1 cellular context compared by ENCODE assay signal in the genomic region with DNA sequence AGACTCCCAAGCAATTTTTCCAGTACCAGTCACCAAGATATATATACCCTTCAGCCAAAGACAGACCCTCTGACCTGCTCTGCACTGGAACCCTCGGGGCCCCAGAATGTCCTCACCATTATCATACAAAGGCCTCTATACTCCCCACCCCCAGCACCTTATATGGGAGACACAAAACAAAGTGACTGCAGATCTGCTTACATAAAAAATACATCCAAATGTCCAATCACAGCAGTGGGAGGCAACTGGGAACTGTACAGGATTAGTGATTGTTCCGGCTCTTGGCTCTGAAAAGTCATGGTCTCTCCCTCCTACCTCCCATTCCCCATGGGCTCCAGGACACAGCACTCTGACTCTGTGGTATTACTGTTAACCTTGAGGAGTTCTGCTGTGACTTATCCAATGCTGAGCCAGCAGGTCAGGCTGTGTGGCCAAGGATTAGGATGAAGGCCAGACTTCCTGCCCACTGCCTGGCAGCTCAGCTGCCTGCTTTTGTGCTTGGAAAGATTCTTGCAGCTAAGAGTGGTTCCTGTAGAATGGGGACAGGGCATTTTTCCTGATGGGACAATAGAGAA.
A peak's percentile ranks its signal among the peaks of the same experiment; 100 is the strongest.
TF ChIP-seq lines count a peak whose summit lies in the region.

No MANE protein-coding gene starts in this region.

TF ChIP-seq in HepG2, 621 proteins besides CTCF, POLR2A, EP300 and RAD21:
- no peak for TF ChIP-seq ETS1 (CRISPR knock-in tag; IDR thresholded peaks at IDR 0.05)
- TF ChIP-seq ZNF24 (IDR thresholded peaks at IDR 0.05): no peak
- TF ChIP-seq, protein P1, sequence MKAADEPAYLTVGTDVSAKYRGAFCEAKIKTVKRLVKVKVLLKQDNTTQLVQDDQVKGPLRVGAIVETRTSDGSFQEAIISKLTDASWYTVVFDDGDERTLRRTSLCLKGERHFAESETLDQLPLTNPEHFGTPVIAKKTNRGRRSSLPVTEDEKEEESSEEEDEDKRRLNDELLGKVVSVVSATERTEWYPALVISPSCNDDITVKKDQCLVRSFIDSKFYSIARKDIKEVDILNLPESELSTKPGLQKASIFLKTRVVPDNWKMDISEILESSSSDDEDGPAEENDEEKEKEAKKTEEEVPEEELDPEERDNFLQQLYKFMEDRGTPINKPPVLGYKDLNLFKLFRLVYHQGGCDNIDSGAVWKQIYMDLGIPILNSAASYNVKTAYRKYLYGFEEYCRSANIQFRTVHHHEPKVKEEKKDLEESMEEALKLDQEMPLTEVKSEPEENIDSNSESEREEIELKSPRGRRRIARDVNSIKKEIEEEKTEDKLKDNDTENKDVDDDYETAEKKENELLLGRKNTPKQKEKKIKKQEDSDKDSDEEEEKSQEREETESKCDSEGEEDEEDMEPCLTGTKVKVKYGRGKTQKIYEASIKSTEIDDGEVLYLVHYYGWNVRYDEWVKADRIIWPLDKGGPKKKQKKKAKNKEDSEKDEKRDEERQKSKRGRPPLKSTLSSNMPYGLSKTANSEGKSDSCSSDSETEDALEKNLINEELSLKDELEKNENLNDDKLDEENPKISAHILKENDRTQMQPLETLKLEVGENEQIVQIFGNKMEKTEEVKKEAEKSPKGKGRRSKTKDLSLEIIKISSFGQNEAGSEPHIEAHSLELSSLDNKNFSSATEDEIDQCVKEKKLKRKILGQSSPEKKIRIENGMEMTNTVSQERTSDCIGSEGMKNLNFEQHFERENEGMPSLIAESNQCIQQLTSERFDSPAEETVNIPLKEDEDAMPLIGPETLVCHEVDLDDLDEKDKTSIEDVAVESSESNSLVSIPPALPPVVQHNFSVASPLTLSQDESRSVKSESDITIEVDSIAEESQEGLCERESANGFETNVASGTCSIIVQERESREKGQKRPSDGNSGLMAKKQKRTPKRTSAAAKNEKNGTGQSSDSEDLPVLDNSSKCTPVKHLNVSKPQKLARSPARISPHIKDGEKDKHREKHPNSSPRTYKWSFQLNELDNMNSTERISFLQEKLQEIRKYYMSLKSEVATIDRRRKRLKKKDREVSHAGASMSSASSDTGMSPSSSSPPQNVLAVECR (CRISPR knock-in tag; IDR thresholded peaks at IDR 0.05; ENCODE audit: borderline replicate concordance): no peak
- no peak for TF ChIP-seq ZBTB8A (CRISPR knock-in tag; IDR thresholded peaks at IDR 0.05; ENCODE audit: borderline replicate concordance, low read depth)
- TF ChIP-seq, protein P2, sequence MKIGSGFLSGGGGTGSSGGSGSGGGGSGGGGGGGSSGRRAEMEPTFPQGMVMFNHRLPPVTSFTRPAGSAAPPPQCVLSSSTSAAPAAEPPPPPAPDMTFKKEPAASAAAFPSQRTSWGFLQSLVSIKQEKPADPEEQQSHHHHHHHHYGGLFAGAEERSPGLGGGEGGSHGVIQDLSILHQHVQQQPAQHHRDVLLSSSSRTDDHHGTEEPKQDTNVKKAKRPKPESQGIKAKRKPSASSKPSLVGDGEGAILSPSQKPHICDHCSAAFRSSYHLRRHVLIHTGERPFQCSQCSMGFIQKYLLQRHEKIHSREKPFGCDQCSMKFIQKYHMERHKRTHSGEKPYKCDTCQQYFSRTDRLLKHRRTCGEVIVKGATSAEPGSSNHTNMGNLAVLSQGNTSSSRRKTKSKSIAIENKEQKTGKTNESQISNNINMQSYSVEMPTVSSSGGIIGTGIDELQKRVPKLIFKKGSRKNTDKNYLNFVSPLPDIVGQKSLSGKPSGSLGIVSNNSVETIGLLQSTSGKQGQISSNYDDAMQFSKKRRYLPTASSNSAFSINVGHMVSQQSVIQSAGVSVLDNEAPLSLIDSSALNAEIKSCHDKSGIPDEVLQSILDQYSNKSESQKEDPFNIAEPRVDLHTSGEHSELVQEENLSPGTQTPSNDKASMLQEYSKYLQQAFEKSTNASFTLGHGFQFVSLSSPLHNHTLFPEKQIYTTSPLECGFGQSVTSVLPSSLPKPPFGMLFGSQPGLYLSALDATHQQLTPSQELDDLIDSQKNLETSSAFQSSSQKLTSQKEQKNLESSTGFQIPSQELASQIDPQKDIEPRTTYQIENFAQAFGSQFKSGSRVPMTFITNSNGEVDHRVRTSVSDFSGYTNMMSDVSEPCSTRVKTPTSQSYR (CRISPR knock-in tag; IDR thresholded peaks at IDR 0.05; ENCODE audit: borderline replicate concordance): no peak
- no peak for TF ChIP-seq ESRRA (CRISPR knock-in tag; IDR thresholded peaks at IDR 0.05; ENCODE audit: low read depth)
- no peak for TF ChIP-seq ZNF777 (CRISPR knock-in tag; IDR thresholded peaks at IDR 0.05)
- TF ChIP-seq NFE2 (CRISPR knock-in tag; IDR thresholded peaks at IDR 0.05): no peak
- TF ChIP-seq, protein P3, sequence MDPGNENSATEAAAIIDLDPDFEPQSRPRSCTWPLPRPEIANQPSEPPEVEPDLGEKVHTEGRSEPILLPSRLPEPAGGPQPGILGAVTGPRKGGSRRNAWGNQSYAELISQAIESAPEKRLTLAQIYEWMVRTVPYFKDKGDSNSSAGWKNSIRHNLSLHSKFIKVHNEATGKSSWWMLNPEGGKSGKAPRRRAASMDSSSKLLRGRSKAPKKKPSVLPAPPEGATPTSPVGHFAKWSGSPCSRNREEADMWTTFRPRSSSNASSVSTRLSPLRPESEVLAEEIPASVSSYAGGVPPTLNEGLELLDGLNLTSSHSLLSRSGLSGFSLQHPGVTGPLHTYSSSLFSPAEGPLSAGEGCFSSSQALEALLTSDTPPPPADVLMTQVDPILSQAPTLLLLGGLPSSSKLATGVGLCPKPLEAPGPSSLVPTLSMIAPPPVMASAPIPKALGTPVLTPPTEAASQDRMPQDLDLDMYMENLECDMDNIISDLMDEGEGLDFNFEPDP (CRISPR knock-in tag; conservative IDR thresholded peaks at IDR 0.05): no peak
- TF ChIP-seq ZNF7 (CRISPR knock-in tag; IDR thresholded peaks at IDR 0.05): 0 out of 2 replicates have a peak, but pooled peaks have one; percentile 26
- no peak for TF ChIP-seq ZKSCAN8 (CRISPR knock-in tag; IDR thresholded peaks at IDR 0.05; ENCODE audit: borderline replicate concordance)
- TF ChIP-seq ZKSCAN5 (CRISPR knock-in tag; IDR thresholded peaks at IDR 0.05): no peak
- no peak for TF ChIP-seq ZNF256 (CRISPR knock-in tag; conservative IDR thresholded peaks at IDR 0.05)
- no peak for TF ChIP-seq ZBTB20 (CRISPR knock-in tag; IDR thresholded peaks at IDR 0.05; ENCODE audit: borderline replicate concordance, low read depth)
- TF ChIP-seq RCOR2 (CRISPR knock-in tag; IDR thresholded peaks at IDR 0.05): no peak
- no peak for TF ChIP-seq ZNF468 (CRISPR knock-in tag; IDR thresholded peaks at IDR 0.05)
- TF ChIP-seq ZNF883 (CRISPR knock-in tag; IDR thresholded peaks at IDR 0.05; ENCODE audit: not compliant biosample characterization): no peak
- peak in 1 of 2 experiments; percentile 35; a peak in 1 of 4 replicates for TF ChIP-seq MAFK (conservative IDR thresholded peaks at IDR 0.05 in 1 of 2, IDR thresholded peaks at IDR 0.05 in 1 of 2; ENCODE audit: low read length in 2 of 2)
- TF ChIP-seq ZNF17 (CRISPR knock-in tag; IDR thresholded peaks at IDR 0.05): no peak
- no peak for TF ChIP-seq ARID2 (CRISPR knock-in tag; IDR thresholded peaks at IDR 0.05; ENCODE audit: borderline replicate concordance)
- no peak for TF ChIP-seq ZNF746 (CRISPR knock-in tag; IDR thresholded peaks at IDR 0.05)
- TF ChIP-seq, protein P4, sequence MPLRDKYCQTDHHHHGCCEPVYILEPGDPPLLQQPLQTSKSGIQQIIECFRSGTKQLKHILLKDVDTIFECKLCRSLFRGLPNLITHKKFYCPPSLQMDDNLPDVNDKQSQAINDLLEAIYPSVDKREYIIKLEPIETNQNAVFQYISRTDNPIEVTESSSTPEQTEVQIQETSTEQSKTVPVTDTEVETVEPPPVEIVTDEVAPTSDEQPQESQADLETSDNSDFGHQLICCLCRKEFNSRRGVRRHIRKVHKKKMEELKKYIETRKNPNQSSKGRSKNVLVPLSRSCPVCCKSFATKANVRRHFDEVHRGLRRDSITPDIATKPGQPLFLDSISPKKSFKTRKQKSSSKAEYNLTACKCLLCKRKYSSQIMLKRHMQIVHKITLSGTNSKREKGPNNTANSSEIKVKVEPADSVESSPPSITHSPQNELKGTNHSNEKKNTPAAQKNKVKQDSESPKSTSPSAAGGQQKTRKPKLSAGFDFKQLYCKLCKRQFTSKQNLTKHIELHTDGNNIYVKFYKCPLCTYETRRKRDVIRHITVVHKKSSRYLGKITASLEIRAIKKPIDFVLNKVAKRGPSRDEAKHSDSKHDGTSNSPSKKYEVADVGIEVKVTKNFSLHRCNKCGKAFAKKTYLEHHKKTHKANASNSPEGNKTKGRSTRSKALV (CRISPR knock-in tag; IDR thresholded peaks at IDR 0.05): no peak
- TF ChIP-seq NFKBIZ (CRISPR knock-in tag; IDR thresholded peaks at IDR 0.05): no peak
- TF ChIP-seq HOXA7 (CRISPR knock-in tag; IDR thresholded peaks at IDR 0.05): no peak
- 0 out of 2 replicates have a peak, but pooled peaks have one; percentile 15 for TF ChIP-seq MAFF (IDR thresholded peaks at IDR 0.05; ENCODE audit: low read depth, low read length)
- TF ChIP-seq CHD2 (IDR thresholded peaks at IDR 0.05; ENCODE audit: low read depth, low read length): peak; percentile 31; the same call in 1 of the 2 replicates
- TF ChIP-seq NKX3-1 (CRISPR knock-in tag; IDR thresholded peaks at IDR 0.05): no peak
- no peak for TF ChIP-seq ZBTB26 (CRISPR knock-in tag; IDR thresholded peaks at IDR 0.05; ENCODE audit: borderline replicate concordance)
- TF ChIP-seq RARA (CRISPR knock-in tag; IDR thresholded peaks at IDR 0.05): no peak
- TF ChIP-seq, protein P5, sequence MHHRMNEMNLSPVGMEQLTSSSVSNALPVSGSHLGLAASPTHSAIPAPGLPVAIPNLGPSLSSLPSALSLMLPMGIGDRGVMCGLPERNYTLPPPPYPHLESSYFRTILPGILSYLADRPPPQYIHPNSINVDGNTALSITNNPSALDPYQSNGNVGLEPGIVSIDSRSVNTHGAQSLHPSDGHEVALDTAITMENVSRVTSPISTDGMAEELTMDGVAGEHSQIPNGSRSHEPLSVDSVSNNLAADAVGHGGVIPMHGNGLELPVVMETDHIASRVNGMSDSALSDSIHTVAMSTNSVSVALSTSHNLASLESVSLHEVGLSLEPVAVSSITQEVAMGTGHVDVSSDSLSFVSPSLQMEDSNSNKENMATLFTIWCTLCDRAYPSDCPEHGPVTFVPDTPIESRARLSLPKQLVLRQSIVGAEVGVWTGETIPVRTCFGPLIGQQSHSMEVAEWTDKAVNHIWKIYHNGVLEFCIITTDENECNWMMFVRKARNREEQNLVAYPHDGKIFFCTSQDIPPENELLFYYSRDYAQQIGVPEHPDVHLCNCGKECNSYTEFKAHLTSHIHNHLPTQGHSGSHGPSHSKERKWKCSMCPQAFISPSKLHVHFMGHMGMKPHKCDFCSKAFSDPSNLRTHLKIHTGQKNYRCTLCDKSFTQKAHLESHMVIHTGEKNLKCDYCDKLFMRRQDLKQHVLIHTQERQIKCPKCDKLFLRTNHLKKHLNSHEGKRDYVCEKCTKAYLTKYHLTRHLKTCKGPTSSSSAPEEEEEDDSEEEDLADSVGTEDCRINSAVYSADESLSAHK (CRISPR knock-in tag; IDR thresholded peaks at IDR 0.05; ENCODE audit: borderline replicate concordance): no peak
- TF ChIP-seq SKI (IDR thresholded peaks at IDR 0.05; ENCODE audit: partially characterized antibody): no peak
- no peak for TF ChIP-seq ZMAT5 (CRISPR knock-in tag; IDR thresholded peaks at IDR 0.05; ENCODE audit: borderline replicate concordance, low read depth)
- peak; percentile 84 for TF ChIP-seq SRF (IDR thresholded peaks at IDR 0.05; ENCODE audit: low read depth, low read length)
- no peak for TF ChIP-seq SOX13 (IDR thresholded peaks at IDR 0.05)
- no peak for TF ChIP-seq SOX13 (CRISPR knock-in tag; conservative IDR thresholded peaks at IDR 0.05 in 1 of 2, IDR thresholded peaks at IDR 0.05 in 1 of 2)
